15 cellular contexts compared by ENCODE assay signal in genomic region chr9:79700607-79701330, GRCh38.
"Had no signal": no experiment of that assay in that cellular context is flagged by ENCODE, and none has a peak within 500 bp of the region (broad histone marks: within the 10 kb centered on the region; RNA-seq: fewer than 3 reads in every experiment).

No MANE protein-coding gene starts in this region.

- H3K36me3 ChIP-seq: cardiac muscle cell, right atrium auricular region had no signal

- H3K27me3 Mint-ChIP-seq: activated naive CD8-positive, alpha-beta T cell treated with anti-CD3 and anti-CD28 coated beads, Interleukin-2, amount 50 U/mL, for 24 hours; activated T-helper 17 cell treated with anti-CD3 and anti-CD28 coated beads, Interleukin-2, amount 50 U/mL, for 72 hours; naive thymus-derived CD8-positive, alpha-beta T cell had no signal

- H3K27ac Mint-ChIP-seq: activated naive CD4-positive, alpha-beta T cell treated with anti-CD3 and anti-CD28 coated beads for 36 hours; activated naive CD8-positive, alpha-beta T cell treated with anti-CD3 and anti-CD28 coated beads, Interleukin-2, amount 50 U/mL, for 24 hours; activated T-helper 17 cell treated with anti-CD3 and anti-CD28 coated beads, Interleukin-2, amount 50 U/mL, for 72 hours had no signal

- H3K27me3 ChIP-seq: cardiac muscle cell, right atrium auricular region, tibial artery had no signal

- ATAC-seq: activated naive CD8-positive, alpha-beta T cell treated with anti-CD3 and anti-CD28 coated beads, Interleukin-2, amount 50 U/mL, for 24 hours; activated T-helper 17 cell treated with anti-CD3 and anti-CD28 coated beads, Interleukin-2, amount 50 U/mL, for 72 hours; naive thymus-derived CD8-positive, alpha-beta T cell had no signal

- H3K9me3 Mint-ChIP-seq: activated naive CD4-positive, alpha-beta T cell treated with anti-CD3 and anti-CD28 coated beads for 36 hours; activated naive CD8-positive, alpha-beta T cell treated with anti-CD3 and anti-CD28 coated beads, Interleukin-2, amount 50 U/mL, for 24 hours; activated T-helper 17 cell treated with anti-CD3 and anti-CD28 coated beads, Interleukin-2, amount 50 U/mL, for 72 hours; naive thymus-derived CD8-positive, alpha-beta T cell had no signal

- DNase-seq: activated CD4-positive, alpha-beta T cell treated with anti-CD3 and anti-CD28 coated beads for 1 hour; activated CD4-positive, alpha-beta T cell treated with anti-CD3 and anti-CD28 coated beads, Interleukin-2, amount 50 U/mL, for 4 hours; activated naive CD4-positive, alpha-beta T cell treated with anti-CD3 and anti-CD28 coated beads for 36 hours; activated naive CD8-positive, alpha-beta T cell treated with anti-CD3 and anti-CD28 coated beads, Interleukin-2, amount 50 U/mL, for 24 hours; kidney; naive thymus-derived CD8-positive, alpha-beta T cell; stimulated activated CD4-positive, alpha-beta T cell treated with anti-CD3 and anti-CD28 coated beads, Interleukin-4, amount 100 ng/mL, for 24 hours; stimulated activated naive CD4-positive, alpha-beta T cell had no signal

- H3K4me1 ChIP-seq: left ventricle myocardium inferior, right atrium auricular region had no signal

- H3K9me3 ChIP-seq: left ventricle myocardium inferior, right atrium auricular region, tibial artery had no signal

- H3K27ac ChIP-seq: cardiac muscle cell, left ventricle myocardium inferior, right atrium auricular region, skin epidermis, tibial artery, VCaP had no signal

- H3K4me3 ChIP-seq: cardiac muscle cell, left ventricle myocardium inferior, right atrium auricular region, skin epidermis, tibial artery had no signal

- H3K4me3 Mint-ChIP-seq: activated naive CD4-positive, alpha-beta T cell treated with anti-CD3 and anti-CD28 coated beads for 36 hours; activated naive CD8-positive, alpha-beta T cell treated with anti-CD3 and anti-CD28 coated beads, Interleukin-2, amount 50 U/mL, for 24 hours; activated T-helper 17 cell treated with anti-CD3 and anti-CD28 coated beads, Interleukin-2, amount 50 U/mL, for 72 hours had no signal
